Comparison of ENCODE assay signal across 8 cellular contexts in the genomic region with DNA sequence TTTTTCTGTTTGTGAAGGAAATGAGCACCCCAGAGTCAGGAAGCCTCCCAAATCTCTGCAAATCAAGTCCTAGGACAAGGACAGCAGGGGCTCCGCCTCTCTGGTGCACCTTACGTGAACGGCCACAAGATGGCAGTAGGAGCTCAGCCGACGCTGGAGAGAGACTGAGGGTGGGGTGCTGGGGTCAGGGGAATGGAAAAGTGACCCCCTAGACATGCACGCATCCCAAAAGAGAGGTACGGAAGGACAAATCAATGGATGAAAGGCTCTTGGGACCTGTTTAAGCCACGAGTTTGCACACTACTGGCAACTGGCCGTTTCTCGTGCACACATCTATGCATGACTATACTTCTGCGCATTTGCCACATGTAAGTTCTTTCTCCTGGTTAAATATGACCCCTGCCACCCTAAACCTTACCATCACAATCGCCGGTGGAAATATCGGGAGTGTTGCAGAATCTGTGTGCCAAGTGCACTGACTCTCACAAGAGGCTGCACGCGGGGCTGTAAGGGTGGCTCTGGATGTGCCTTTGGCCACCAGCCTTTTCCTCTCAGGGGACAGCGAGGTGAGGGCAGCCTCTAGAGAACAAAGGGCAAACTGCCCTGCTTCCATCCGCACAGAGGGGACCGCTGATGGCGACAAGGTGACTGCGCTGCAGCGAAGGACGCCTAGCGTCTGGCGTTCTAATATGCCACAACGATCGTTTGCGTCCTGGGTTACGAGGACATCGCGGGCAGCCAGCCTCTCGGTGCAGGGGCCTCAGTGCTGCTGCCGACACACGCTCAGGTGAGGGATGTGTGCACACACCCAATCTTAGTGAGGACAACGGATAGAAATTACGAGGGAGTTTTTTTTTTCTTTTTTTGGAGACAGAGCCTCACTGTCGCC.
DNase-seq lines count a peak whose midpoint lies in the region; ATAC-seq and TF ChIP-seq lines count a peak whose summit lies in the region.

No MANE protein-coding gene starts in this region.

- H3K4me3 Mint-ChIP-seq in Calu3 (ENCODE audit: low read depth, unreplicated experiment): no peak overlapping the region
- H3K4me3 Mint-ChIP-seq in activated naive CD4-positive, alpha-beta T cell treated with anti-CD3 and anti-CD28 coated beads, Interleukin-2, amount 10 ng/mL, durations not matched to agents 7 days and 5 days: no peak overlapping the region

- no peak overlapping the region for H3K27ac Mint-ChIP-seq in Calu3 (ENCODE audit: unreplicated experiment)
- H3K27ac Mint-ChIP-seq in activated naive CD4-positive, alpha-beta T cell treated with anti-CD3 and anti-CD28 coated beads, Interleukin-2, amount 10 ng/mL, durations not matched to agents 7 days and 5 days: peak overlapping the region; percentile 39

- no peaks in the 10 kb centered on the region for H3K27me3 ChIP-seq in vagina

- peak; percentile 89 for TF ChIP-seq CTCF in Calu3 (IDR thresholded peaks at IDR 0.05; ENCODE audit: unreplicated experiment)
- peak; percentile 73 to 95 (median 87) for TF ChIP-seq CTCF in vagina (IDR thresholded peaks at IDR 0.05)

- BruUV-seq in Calu3 (replicated peaks; lab: Mats Ljungman, UMichigan): no TSS peak

- intact Hi-C loops in Calu3 (cut with micrococcal nuclease; ENCODE audit: unreplicated experiment) (loop anchor here (1.0 to 2.0 kb wide), 3 partner anchors 264 to 614 kb away; no protein-coding TSS in a partner anchor), head of caudate nucleus (cut with DNase I) (loop anchor here (1.0 kb wide), 1 partner anchor 614 kb away; no protein-coding TSS in a partner anchor), vagina (cut with DNase I) (loop anchor here (5.0 kb wide), 1 partner anchor 613 kb away; no protein-coding TSS in a partner anchor)

- H3K9me3 Mint-ChIP-seq in Calu3 (ENCODE audit: low read depth, unreplicated experiment): no peaks in the 10 kb centered on the region
- H3K9me3 Mint-ChIP-seq in activated naive CD4-positive, alpha-beta T cell treated with anti-CD3 and anti-CD28 coated beads, Interleukin-2, amount 10 ng/mL, durations not matched to agents 7 days and 5 days: no peaks in the 10 kb centered on the region

- no peaks in the 10 kb centered on the region for H3K9me3 ChIP-seq in vagina

- H3K36me3 Mint-ChIP-seq in Calu3 (ENCODE audit: insufficient read depth, unreplicated experiment): no peaks in the 10 kb centered on the region
- H3K36me3 Mint-ChIP-seq in activated naive CD4-positive, alpha-beta T cell treated with anti-CD3 and anti-CD28 coated beads, Interleukin-2, amount 10 ng/mL, durations not matched to agents 7 days and 5 days: no peaks in the 10 kb centered on the region

- H3K4me1 ChIP-seq in vagina: no peaks in the 10 kb centered on the region

- CTCF ChIA-PET in Calu3 (lab: Charles Lee): interaction anchor here (0.6 to 1.5 kb wide), 6 partner anchors 182 to 716 kb away, joined by 3 to 4 read pairs (median 3); no protein-coding TSS in a partner anchor
- CTCF ChIA-PET in activated naive CD4-positive, alpha-beta T cell treated with anti-CD3 and anti-CD28 coated beads, Interleukin-2, amount 10 ng/mL, durations not matched to agents 7 days and 5 days (lab: Charles Lee): interaction anchor here (1.0 to 4.6 kb wide), 11 partner anchors 35 to 718 kb away, joined by 3 to 56 read pairs (median 10); no protein-coding TSS in a partner anchor

- TF ChIP-seq POLR2A in vagina (IDR thresholded peaks at IDR 0.05): no peak

- no peak for ATAC-seq in GM18870 (IDR thresholded peaks at IDR 0.05; ENCODE audit: unreplicated experiment)

- DNase-seq in Calu3 (peak; percentile 67), HT1080 (ENCODE audit: low read depth) (peak; percentile 61), RPMI7951 (ENCODE audit: low read depth) (peak; percentile 41), head of caudate nucleus (peak; percentile 37 to 85 (median 66)), pons (ENCODE audit: low spot score) (peak; percentile 53), vagina (ENCODE audit: extremely low spot score in 2 of 2) (no peak)
- peak; percentile 71 for DNase-seq in activated naive CD4-positive, alpha-beta T cell treated with anti-CD3 and anti-CD28 coated beads, Interleukin-2, amount 10 ng/mL, durations not matched to agents 7 days and 5 days

- H3K4me3 ChIP-seq in vagina: no peak overlapping the region

- H3K27ac ChIP-seq in vagina: no peak overlapping the region

- H3K27me3 Mint-ChIP-seq in Calu3 (ENCODE audit: unreplicated experiment): no peaks in the 10 kb centered on the region
- peaks cover 15% of the 10 kb centered on the region for H3K27me3 Mint-ChIP-seq in activated naive CD4-positive, alpha-beta T cell treated with anti-CD3 and anti-CD28 coated beads, Interleukin-2, amount 10 ng/mL, durations not matched to agents 7 days and 5 days

- H3K36me3 ChIP-seq in vagina: no peaks in the 10 kb centered on the region

- H3K4me1 Mint-ChIP-seq in Calu3 (ENCODE audit: low read depth, unreplicated experiment): peaks cover 8% of the 10 kb centered on the region
- peaks cover 37% of the 10 kb centered on the region for H3K4me1 Mint-ChIP-seq in activated naive CD4-positive, alpha-beta T cell treated with anti-CD3 and anti-CD28 coated beads, Interleukin-2, amount 10 ng/mL, durations not matched to agents 7 days and 5 days

Comparison
In these comparisons a context has a peak if more than half of its experiments do, and no peak if none do; other contexts are left out.
1. DNase-seq: peak in Calu3 (single experiment), HT1080 (single experiment), RPMI7951 (single experiment), activated naive CD4-positive, alpha-beta T cell treated with anti-CD3 and anti-CD28 coated beads, Interleukin-2, amount 10 ng/mL, durations not matched to agents 7 days and 5 days (single experiment), head of caudate nucleus (42 of 42) and pons (single experiment); none in vagina (0 of 2).